Comparison of ENCODE assay signal across 8 cellular contexts in genomic region chr16:48384305-48384981, GRCh38. TPM values are rescaled to one million over a fixed set of nuclear protein-coding genes. Genes with fewer than 3 reads are reported as not detected.
DNase-seq lines count a peak whose midpoint lies in the region; ATAC-seq and TF ChIP-seq lines count a peak whose summit lies in the region.

No MANE protein-coding gene starts in this region.

- WGBS in right lobe of liver (ENCODE audit: insufficient coverage, low coverage, low lambda C conversion rate, missing lambda C conversion rate) = under 1% methylated on average over 18 of the region's 72 CpGs

- H3K27ac ChIP-seq in duodenal mucosa (ENCODE audit: low read depth, low read length) = peak overlapping the region; percentile 97
- peak overlapping the region; percentile 99 to 100 (median 99) for H3K27ac ChIP-seq in right lobe of liver

- intact Hi-C loops in right lobe of liver (cut with DNase I) = no loop called here

- CTCF ChIA-PET in WTC11 (lab: Charles Lee) = interaction anchor here (0.6 to 1.2 kb wide), 2 partner anchors 15 to 175 kb away, joined by 3 read pairs; no protein-coding TSS in a partner anchor

- no peak for TF ChIP-seq POLR2A in right lobe of liver (IDR thresholded peaks at IDR 0.05)

- no peaks in the 10 kb centered on the region for H3K27me3 Mint-ChIP-seq in WTC11 (ENCODE audit: low read depth)
- no peaks in the 10 kb centered on the region for H3K27me3 Mint-ChIP-seq in stimulated activated naive CD8-positive, alpha-beta T cell treated with anti-CD3 and anti-CD28 coated beads, Interleukin-15, amount 100 ng/mL, for 72 hours

- peak; percentile 20 to 38 for DNase-seq in NOMO-1 (lab: John Stamatoyannopoulos, UW; ENCODE audit: unreplicated experiment in 2 of 2)
- DNase-seq in NOMO-1 treated with dmso at 0.1 percent for 144 hours (lab: John Stamatoyannopoulos, UW; ENCODE audit: unreplicated experiment) = no peak
- no peak for DNase-seq in Jurkat, Clone E6-1 (ENCODE audit: low read depth, low spot score)
- peak; percentile 64 for DNase-seq in WTC11 (ENCODE audit: low spot score)
- DNase-seq in right lobe of liver = peak; percentile 72 to 79 (median 78)
- peak; percentile 32 to 34 for DNase-seq in stimulated activated naive CD8-positive, alpha-beta T cell treated with anti-CD3 and anti-CD28 coated beads, Interleukin-15, amount 100 ng/mL, for 72 hours

- H3K4me1 Mint-ChIP-seq in WTC11 = peaks cover 47% of the 10 kb centered on the region
- H3K4me1 Mint-ChIP-seq in stimulated activated naive CD8-positive, alpha-beta T cell treated with anti-CD3 and anti-CD28 coated beads, Interleukin-15, amount 100 ng/mL, for 72 hours = peaks cover 35% of the 10 kb centered on the region

- peak overlapping the region; percentile 98 for H3K27ac Mint-ChIP-seq in WTC11
- peak overlapping the region; percentile 97 for H3K27ac Mint-ChIP-seq in stimulated activated naive CD8-positive, alpha-beta T cell treated with anti-CD3 and anti-CD28 coated beads, Interleukin-15, amount 100 ng/mL, for 72 hours

- H3K4me3 ChIP-seq in Jurkat, Clone E6-1 (ENCODE audit: low read length) = peak overlapping the region; percentile 87
- peak overlapping the region; percentile 75 to 82 for H3K4me3 ChIP-seq in duodenal mucosa (ENCODE audit: low read depth in 1 of 2, low read length in 2 of 2)
- H3K4me3 ChIP-seq in right lobe of liver = peak overlapping the region; percentile 52 to 96 (median 91)

- H3K4me1 ChIP-seq in duodenal mucosa (ENCODE audit: control insufficient read depth in 1 of 2, insufficient read depth in 2 of 2, low read length in 2 of 2) (peaks cover 26 to 31% of the 10 kb centered on the region in 2 donors), right lobe of liver (peaks cover 0 to 41% (median 15%) of the 10 kb centered on the region in 4 donors)

- 0 out of 2 replicates have a peak, but pooled peaks cover 2% of the 10 kb centered on the region for H3K36me3 Mint-ChIP-seq in WTC11

- H3K27me3 ChIP-seq in duodenal mucosa (ENCODE audit: control insufficient read depth in 1 of 2, insufficient read depth in 2 of 2, low read length in 2 of 2) = no peaks in the 10 kb centered on the region
- no peaks in the 10 kb centered on the region for H3K27me3 ChIP-seq in right lobe of liver

- H3K36me3 ChIP-seq in duodenal mucosa (ENCODE audit: control insufficient read depth in 1 of 2, insufficient read depth in 2 of 2, low read length in 2 of 2) (no peaks in the 10 kb centered on the region), right lobe of liver (no peaks in the 10 kb centered on the region)

- TF ChIP-seq CTCF in WTC11 (IDR thresholded peaks at IDR 0.05) (no peak), right lobe of liver (IDR thresholded peaks at IDR 0.05) (no peak)

- H3K9ac ChIP-seq in duodenal mucosa (ENCODE audit: low read depth in 1 of 2, low read length in 2 of 2) = peak overlapping the region; percentile 76 to 85

- peak overlapping the region; percentile 98 for H3K4me3 Mint-ChIP-seq in WTC11
- H3K4me3 Mint-ChIP-seq in stimulated activated naive CD8-positive, alpha-beta T cell treated with anti-CD3 and anti-CD28 coated beads, Interleukin-15, amount 100 ng/mL, for 72 hours = peak overlapping the region; percentile 91 to 99

- H3K9me3 Mint-ChIP-seq in WTC11 = no peaks in the 10 kb centered on the region
- H3K9me3 Mint-ChIP-seq in stimulated activated naive CD8-positive, alpha-beta T cell treated with anti-CD3 and anti-CD28 coated beads, Interleukin-15, amount 100 ng/mL, for 72 hours = no peaks in the 10 kb centered on the region

- POLR2A ChIA-PET in WTC11 (lab: Charles Lee) = interaction anchor here (0.6 to 4.1 kb wide), 4 partner anchors 10 to 239 kb away, joined by 3 to 28 read pairs (median 4); no protein-coding TSS in a partner anchor

- H3K9me3 ChIP-seq in duodenal mucosa (ENCODE audit: control insufficient read depth in 1 of 2, low read length in 2 of 2) (no peaks in the 10 kb centered on the region), right lobe of liver (no peaks in the 10 kb centered on the region)

- ATAC-seq in GM21825 (IDR thresholded peaks at IDR 0.05; ENCODE audit: unreplicated experiment) (peak; percentile 44), WTC11 (peak; percentile 54), right lobe of liver (peak; percentile 47 to 74 (median 60))
- peak; percentile 57 for ATAC-seq in stimulated activated naive CD8-positive, alpha-beta T cell treated with anti-CD3 and anti-CD28 coated beads, Interleukin-15, amount 100 ng/mL, for 72 hours

TF ChIP-seq in WTC11, 78 proteins besides CTCF, POLR2A, EP300 and RAD21:
- TF ChIP-seq GABPB1 (CRISPR knock-in tag; IDR thresholded peaks at IDR 0.05) = 0 out of 2 replicates have a peak, but pooled peaks have one; percentile 16
- TF ChIP-seq ATF6 (CRISPR knock-in tag; IDR thresholded peaks at IDR 0.05) = no peak
- TF ChIP-seq GRHL2 (CRISPR knock-in tag; IDR thresholded peaks at IDR 0.05; ENCODE audit: insufficient replicate concordance, severe bottlenecking) = no peak
- no peak for TF ChIP-seq AFF4 (CRISPR knock-in tag; IDR thresholded peaks at IDR 0.05; ENCODE audit: borderline replicate concordance)

RNA-seq across cellular contexts. Expression of gene SIAH1, which starts 0.8 kb away (rescaled TPM):
- 10.4 TPM for polyA plus RNA-seq in Jurkat, Clone E6-1 (2012; ENCODE audit: insufficient read depth, insufficient read length)
- total RNA-seq in WTC11 (2021) (27.0 to 29.9 TPM (median 28.0 TPM) in 3 replicates), right lobe of liver (10 to 100 TPM in 5 of 6 experiments, 1 to 10 TPM in 1; 8.1 to 14.0 (median 11.5) TPM)

Comparison
In these comparisons a context has a peak if more than half of its experiments do, and no peak if none do; other contexts are left out.
1. DNase-seq: peak in NOMO-1 (2 of 2), WTC11 (single experiment), right lobe of liver (3 of 3) and stimulated activated naive CD8-positive, alpha-beta T cell treated with anti-CD3 and anti-CD28 coated beads, Interleukin-15, amount 100 ng/mL, for 72 hours (2 of 2); none in NOMO-1 treated with dmso at 0.1 percent for 144 hours (single experiment) and Jurkat, Clone E6-1 (single experiment).
2. Peak in every context shown above with its lines, with median percentiles within 50 percentile points of each other: ATAC-seq and H3K4me3 ChIP-seq.